9 cellular contexts compared by ENCODE assay signal in the genomic region with DNA sequence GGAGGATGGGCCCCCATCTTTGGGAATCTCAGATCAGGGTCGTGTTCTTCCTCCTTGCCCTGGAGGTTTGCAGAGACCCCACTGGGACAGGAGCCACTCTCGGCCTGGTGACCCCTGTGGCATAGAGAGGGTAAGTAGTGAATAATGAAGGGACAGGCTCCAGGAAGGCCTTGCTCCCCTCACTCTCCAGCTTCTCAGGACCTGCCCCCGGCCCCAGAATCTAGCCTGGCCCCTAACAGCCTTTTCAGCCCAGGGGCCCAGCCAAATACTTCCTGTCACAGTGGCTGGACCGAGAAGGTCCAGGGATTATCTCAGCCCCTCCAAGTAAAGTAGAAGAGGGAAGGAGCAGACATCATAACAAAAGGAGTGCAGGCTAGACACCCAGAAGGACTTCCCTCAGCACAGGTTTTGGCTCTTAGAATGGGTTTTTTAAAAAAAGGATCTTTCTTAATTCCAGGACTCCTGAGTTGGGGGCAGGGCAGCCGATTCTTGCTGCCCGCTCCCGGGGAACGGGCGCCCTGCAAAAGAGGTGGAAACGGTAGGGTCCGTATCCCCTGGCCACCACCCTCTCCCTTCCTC. TPM values are rescaled to one million over a fixed set of nuclear protein-coding genes. Genes with fewer than 3 reads are reported as not detected.
A peak's percentile ranks its signal among the peaks of the same experiment; 100 is the strongest.
DNase-seq lines count a peak whose midpoint lies in the region; ATAC-seq and TF ChIP-seq lines count a peak whose summit lies in the region.
"Had no signal": no experiment of that assay in that cellular context is flagged by ENCODE, and none has a peak within 500 bp of the region (broad histone marks: within the 10 kb centered on the region; RNA-seq: fewer than 3 reads in every experiment).

No MANE protein-coding gene starts in this region.

- peaks cover 22% of the 10 kb centered on the region for H3K27me3 Mint-ChIP-seq in Caco-2 (ENCODE audit: insufficient read depth, unreplicated experiment)
- peaks cover 75% of the 10 kb centered on the region for H3K27me3 Mint-ChIP-seq in progenitor cell of endocrine pancreas

- CTCF ChIA-PET in Caco-2 (lab: Charles Lee): interaction anchor here (0.5 to 2.6 kb wide), 14 partner anchors 18 to 277 kb away, joined by 3 to 14 read pairs (median 4); a partner anchor contains a TSS

- H3K36me3 Mint-ChIP-seq in Caco-2 (ENCODE audit: insufficient read depth, unreplicated experiment) (peaks cover 5% of the 10 kb centered on the region), progenitor cell of endocrine pancreas (ENCODE audit: insufficient read depth) (no peaks in the 10 kb centered on the region)

- H3K4me3 Mint-ChIP-seq in Caco-2 (ENCODE audit: unreplicated experiment) (peak overlapping the region; percentile 77), progenitor cell of endocrine pancreas (ENCODE audit: low read depth) (peak overlapping the region; percentile 46)

- DNase-seq in Caco-2 (peak in 1 of 2 experiments; percentile 41), RWPE2 (ENCODE audit: low spot score) (no peak), progenitor cell of endocrine pancreas (ENCODE audit: low spot score, unreplicated experiment) (no peak), NCI-H2029 treated with DMSO at 0.1 percent for 48 hours (lab: John Stamatoyannopoulos, UW) (no peak), nucleus accumbens (lab: John Stamatoyannopoulos, UW) (no peak), SW 1271 (lab: John Stamatoyannopoulos, UW) (no peak)
- DNase-seq: NCI-H2081 treated with DMSO at 0.1 percent for 48 hours had no signal

- H3K4me1 Mint-ChIP-seq in Caco-2 (ENCODE audit: low read depth, unreplicated experiment) (peaks cover 14% of the 10 kb centered on the region), progenitor cell of endocrine pancreas (ENCODE audit: low read depth) (peaks cover 4% of the 10 kb centered on the region)

- peak overlapping the region; percentile 87 for H3K4me3 ChIP-seq in Caco-2 (ENCODE audit: low read depth, low read length)
- peak overlapping the region; percentile 45 for H3K4me3 ChIP-seq in RWPE2 (ENCODE audit: severe bottlenecking)
- H3K4me3 ChIP-seq in esophagus (ENCODE audit: low read depth in 1 of 2, low read length in 2 of 2): peak overlapping the region; percentile 45 to 56

- H3K4me1 ChIP-seq in Caco-2 (peaks cover 20% of the 10 kb centered on the region), RWPE2 (ENCODE audit: insufficient read depth, poor library complexity, severe bottlenecking) (peaks cover 2% of the 10 kb centered on the region), esophagus (ENCODE audit: control insufficient read depth in 2 of 2, insufficient read depth in 2 of 2, low read length in 1 of 2) (peaks cover 8 to 14% of the 10 kb centered on the region in 2 donors)

- POLR2A ChIA-PET in Caco-2 (lab: Charles Lee): interaction anchor here (0.7 kb wide), 1 partner anchor 134 kb away, joined by 6 read pairs; no protein-coding TSS in a partner anchor

- H3K36me3 ChIP-seq in Caco-2 (ENCODE audit: control insufficient read depth, insufficient read depth, low read length) (no peaks in the 10 kb centered on the region), RWPE2 (ENCODE audit: low read depth) (no peaks in the 10 kb centered on the region), esophagus (ENCODE audit: control insufficient read depth in 2 of 2, insufficient read depth in 2 of 2, low read length in 1 of 2) (no peaks in the 10 kb centered on the region)

- WGBS in esophagus, 2 donors: 21 to 24% methylated on average over 10 to 11 of the region's 11 CpGs

- ATAC-seq in RWPE2 (ENCODE audit: low read depth) (no peak), GM21737 (IDR thresholded peaks at IDR 0.05; ENCODE audit: unreplicated experiment) (no peak)

- H3K27me3 ChIP-seq in Caco-2 (replicated peaks; ENCODE audit: control insufficient read depth, insufficient read depth, low read length) (no peaks in the 10 kb centered on the region; the same call in 1 of the 2 replicates), RWPE2 (ENCODE audit: insufficient read depth, poor library complexity, severe bottlenecking) (no peaks in the 10 kb centered on the region), esophagus (ENCODE audit: control insufficient read depth in 1 of 2, insufficient read depth in 2 of 2, low read length in 2 of 2) (no peaks in the 10 kb centered on the region)

- no peak overlapping the region for H3K27ac ChIP-seq in RWPE2 (ENCODE audit: poor library complexity, severe bottlenecking)
- H3K27ac ChIP-seq in esophagus (ENCODE audit: low read depth in 2 of 2, low read length in 1 of 2): peak overlapping the region; percentile 59 to 74

- H3K27ac Mint-ChIP-seq in Caco-2 (ENCODE audit: unreplicated experiment) (no peak overlapping the region), progenitor cell of endocrine pancreas (no peak overlapping the region)

- H3K9me3 Mint-ChIP-seq in Caco-2 (ENCODE audit: unreplicated experiment): no peaks in the 10 kb centered on the region
- H3K9me3 Mint-ChIP-seq in progenitor cell of endocrine pancreas (ENCODE audit: low read depth): no peaks in the 10 kb centered on the region

- intact Hi-C loops in Caco-2 (cut with micrococcal nuclease; ENCODE audit: unreplicated experiment): loop anchor here (1.0 kb wide), 2 partner anchors 43 to 120 kb away; no protein-coding TSS in a partner anchor

- TF ChIP-seq CTCF in Caco-2 (IDR thresholded peaks at IDR 0.05; ENCODE audit: insufficient read depth in 1 of 2, low read depth in 1 of 2, low read length in 1 of 2, severe bottlenecking in 1 of 2, unreplicated experiment in 1 of 2): no peak
- TF ChIP-seq CTCF in RWPE2 (IDR thresholded peaks at IDR 0.05; ENCODE audit: poor library complexity, severe bottlenecking): no peak
- no peak for TF ChIP-seq CTCF in progenitor cell of endocrine pancreas (IDR thresholded peaks at IDR 0.05; ENCODE audit: unreplicated experiment)

- no peaks in the 10 kb centered on the region for H3K9me3 ChIP-seq in Caco-2
- H3K9me3 ChIP-seq in RWPE2 (ENCODE audit: severe bottlenecking): no peaks in the 10 kb centered on the region
- H3K9me3 ChIP-seq in esophagus (ENCODE audit: control insufficient read depth in 2 of 2, insufficient read depth in 1 of 2, low read depth in 1 of 2, low read length in 1 of 2): no peaks in the 10 kb centered on the region

- no TSS peak for BruUV-seq in Caco-2 (replicated peaks; lab: Mats Ljungman, UMichigan)

RNA-seq across cellular contexts. Expression of a gene that starts 0.6 kb away (rescaled TPM):
- 1.7 and 2.0 TPM in 2 replicates for total RNA-seq in Caco-2 (2022)
- 1 to 10 TPM in 1 of 2 donors, under 1 TPM in 1; 0.69 to 2.2 TPM for polyA plus RNA-seq in esophagus
- 0.20 and 0.38 TPM in 2 replicates for total RNA-seq in progenitor cell of endocrine pancreas
